In the genomic region with DNA sequence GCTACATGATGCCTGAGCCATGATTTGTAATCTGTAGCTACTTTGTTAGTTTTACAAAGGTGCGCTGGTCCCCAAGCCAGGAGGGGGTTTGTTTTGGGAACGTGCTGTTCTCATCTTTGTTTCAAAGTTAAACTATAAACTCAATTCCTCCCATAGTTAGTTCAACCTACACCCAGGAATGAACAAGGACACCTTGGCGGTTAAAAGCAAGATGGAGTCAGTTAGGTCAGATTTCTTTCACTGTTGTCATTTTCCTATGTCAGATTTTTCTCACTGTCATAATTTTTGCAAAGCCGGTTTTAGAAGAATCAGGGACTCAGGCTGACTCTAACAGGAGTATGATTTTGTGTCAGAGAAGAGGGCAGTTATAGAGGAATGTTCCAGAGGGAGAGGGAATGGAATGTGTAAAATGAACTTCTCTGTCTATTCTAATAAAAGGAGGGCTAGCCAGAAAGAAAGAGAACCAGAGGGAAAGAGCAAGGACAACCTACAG, we compare ENCODE assay signal across 13 cellular contexts. TPM values are rescaled to one million over a fixed set of nuclear protein-coding genes. Genes with fewer than 3 reads are reported as not detected.
DNase-seq lines count a peak whose midpoint lies in the region; ATAC-seq and TF ChIP-seq lines count a peak whose summit lies in the region.
"Had no signal": no experiment of that assay in that cellular context is flagged by ENCODE, and none has a peak within 500 bp of the region (broad histone marks: within the 10 kb centered on the region; RNA-seq: fewer than 3 reads in every experiment).

No MANE protein-coding gene starts in this region.

- TF ChIP-seq POLR2A in lower leg skin (IDR thresholded peaks at IDR 0.05) = no peak

- intact Hi-C loops in lower leg skin (cut with DNase I; ENCODE audit: low total_unique reads) = no loop called here

- ATAC-seq in stimulated activated naive CD8-positive, alpha-beta T cell treated with anti-CD3 and anti-CD28 coated beads, Interleukin-15, Interleukin-2, amounts not matched to agents 100 U/mL and 50 U/mL, for 24 hours = no peak
- no peak for ATAC-seq in naive thymus-derived CD8-positive, alpha-beta T cell
- ATAC-seq: left lobe of liver had no signal

- 65 to 68% methylated on average over 4 of the region's 4 CpGs for WGBS in lower leg skin, 2 donors

- POLR2A ChIA-PET in naive thymus-derived CD8-positive, alpha-beta T cell (lab: Charles Lee) = no interaction called here

- H3K4me3 Mint-ChIP-seq in stimulated activated naive CD8-positive, alpha-beta T cell treated with anti-CD3 and anti-CD28 coated beads, Interleukin-15, Interleukin-2, amounts not matched to agents 100 ng/mL and 50 ng/mL, for 24 hours = no peak overlapping the region
- H3K4me3 Mint-ChIP-seq in osteocyte (ENCODE audit: unreplicated experiment) = no peak overlapping the region
- peak overlapping the region in 5 of 10 donors; percentile 1 to 44 (median 5) for H3K4me3 Mint-ChIP-seq in naive thymus-derived CD8-positive, alpha-beta T cell

- H3K36me3 Mint-ChIP-seq in stimulated activated naive CD8-positive, alpha-beta T cell treated with anti-CD3 and anti-CD28 coated beads, Interleukin-15, Interleukin-2, amounts not matched to agents 100 ng/mL and 50 ng/mL, for 24 hours (ENCODE audit: low read depth) = no peaks in the 10 kb centered on the region
- H3K36me3 Mint-ChIP-seq in osteocyte (ENCODE audit: unreplicated experiment) = no peaks in the 10 kb centered on the region
- H3K36me3 Mint-ChIP-seq in naive thymus-derived CD8-positive, alpha-beta T cell = no peaks in the 10 kb centered on the region

- TF ChIP-seq CTCF in coronary artery (IDR thresholded peaks at IDR 0.05) (no peak), osteocyte (IDR thresholded peaks at IDR 0.05) (no peak), lower leg skin (IDR thresholded peaks at IDR 0.05) (no peak)

- H3K4me3 ChIP-seq in coronary artery (no peak overlapping the region), lower leg skin (ENCODE audit: low read depth, poor library complexity, severe bottlenecking) (no peak overlapping the region)

- H3K9me3 Mint-ChIP-seq in stimulated activated naive CD8-positive, alpha-beta T cell treated with anti-CD3 and anti-CD28 coated beads, Interleukin-15, Interleukin-2, amounts not matched to agents 100 ng/mL and 50 ng/mL, for 24 hours = no peaks in the 10 kb centered on the region
- H3K9me3 Mint-ChIP-seq in osteocyte (ENCODE audit: unreplicated experiment) = no peaks in the 10 kb centered on the region
- H3K9me3 Mint-ChIP-seq in naive thymus-derived CD8-positive, alpha-beta T cell = no peaks in the 10 kb centered on the region

- peaks cover 28% of the 10 kb centered on the region for H3K4me1 Mint-ChIP-seq in stimulated activated naive CD8-positive, alpha-beta T cell treated with anti-CD3 and anti-CD28 coated beads, Interleukin-15, Interleukin-2, amounts not matched to agents 100 ng/mL and 50 ng/mL, for 24 hours (ENCODE audit: low read depth)
- H3K4me1 Mint-ChIP-seq in osteocyte (ENCODE audit: unreplicated experiment) = peaks cover 41% of the 10 kb centered on the region
- H3K4me1 Mint-ChIP-seq in naive thymus-derived CD8-positive, alpha-beta T cell = peaks cover 9 to 34% (median 24%) of the 10 kb centered on the region in 4 donors

- peak overlapping the region; percentile 1 to 38 for H3K27ac ChIP-seq in coronary artery

- peak overlapping the region; percentile 24 for H3K27ac Mint-ChIP-seq in stimulated activated naive CD8-positive, alpha-beta T cell treated with anti-CD3 and anti-CD28 coated beads, Interleukin-15, Interleukin-2, amounts not matched to agents 100 ng/mL and 50 ng/mL, for 24 hours
- peak overlapping the region; percentile 81 for H3K27ac Mint-ChIP-seq in osteocyte (ENCODE audit: unreplicated experiment)
- H3K27ac Mint-ChIP-seq in naive thymus-derived CD8-positive, alpha-beta T cell = no peak overlapping the region

- H3K27me3 Mint-ChIP-seq in stimulated activated naive CD8-positive, alpha-beta T cell treated with anti-CD3 and anti-CD28 coated beads, Interleukin-15, Interleukin-2, amounts not matched to agents 100 ng/mL and 50 ng/mL, for 24 hours = peaks cover 40% of the 10 kb centered on the region
- H3K27me3 Mint-ChIP-seq in osteocyte (ENCODE audit: unreplicated experiment) = no peaks in the 10 kb centered on the region
- peaks cover 0 to 25% (median 4%) of the 10 kb centered on the region in 5 donors for H3K27me3 Mint-ChIP-seq in naive thymus-derived CD8-positive, alpha-beta T cell

- DNase-seq in stimulated activated naive CD8-positive, alpha-beta T cell treated with anti-CD3 and anti-CD28 coated beads, Interleukin-15, Interleukin-2, amounts not matched to agents 100 U/mL and 50 U/mL, for 24 hours = no peak
- DNase-seq in coronary artery (ENCODE audit: low spot score) (no peak), osteocyte (ENCODE audit: extremely low spot score, unreplicated experiment) (no peak), lower leg skin (ENCODE audit: low spot score in 2 of 2) (no peak), ureter (ENCODE audit: low spot score) (no peak), NCI-H510A treated with DMSO at 0.1 percent for 48 hours (lab: John Stamatoyannopoulos, UW) (no peak)
- DNase-seq in naive thymus-derived CD8-positive, alpha-beta T cell = no peak
- DNase-seq: glutamatergic neuron, NCI-H187 treated with DMSO at 0.1 percent for 48 hours, retina, T-helper 9 cell had no signal

RNA-seq across cellular contexts. Expression of a gene that starts 2.3 kb away (rescaled TPM):
- total RNA-seq in osteocyte (7.7 and 7.8 TPM in 2 replicates), lower leg skin (10 to 100 TPM in 2 of 4 donors, 1 to 10 TPM in 2; 5.2 to 26.7 (median 10.6) TPM), ureter (2.3 TPM)
- 1 to 10 TPM in 1 of 2 experiments, under 1 TPM in 1; 0.91 to 2.6 TPM for total RNA-seq in naive thymus-derived CD8-positive, alpha-beta T cell
- 1 to 10 TPM in 1 of 3 donors, under 1 TPM in 2; 0.71 to 1.6 (median 0.97) TPM for polyA plus RNA-seq in naive thymus-derived CD8-positive, alpha-beta T cell

Comparison
In these comparisons a context has a peak if more than half of its experiments do, and no peak if none do; other contexts are left out.
1. H3K27ac Mint-ChIP-seq: peak in stimulated activated naive CD8-positive, alpha-beta T cell treated with anti-CD3 and anti-CD28 coated beads, Interleukin-15, Interleukin-2, amounts not matched to agents 100 ng/mL and 50 ng/mL, for 24 hours (single experiment) and osteocyte (single experiment); none in naive thymus-derived CD8-positive, alpha-beta T cell (0 of 10).